ENCODE assay signal across 8 cellular contexts in the genomic region with DNA sequence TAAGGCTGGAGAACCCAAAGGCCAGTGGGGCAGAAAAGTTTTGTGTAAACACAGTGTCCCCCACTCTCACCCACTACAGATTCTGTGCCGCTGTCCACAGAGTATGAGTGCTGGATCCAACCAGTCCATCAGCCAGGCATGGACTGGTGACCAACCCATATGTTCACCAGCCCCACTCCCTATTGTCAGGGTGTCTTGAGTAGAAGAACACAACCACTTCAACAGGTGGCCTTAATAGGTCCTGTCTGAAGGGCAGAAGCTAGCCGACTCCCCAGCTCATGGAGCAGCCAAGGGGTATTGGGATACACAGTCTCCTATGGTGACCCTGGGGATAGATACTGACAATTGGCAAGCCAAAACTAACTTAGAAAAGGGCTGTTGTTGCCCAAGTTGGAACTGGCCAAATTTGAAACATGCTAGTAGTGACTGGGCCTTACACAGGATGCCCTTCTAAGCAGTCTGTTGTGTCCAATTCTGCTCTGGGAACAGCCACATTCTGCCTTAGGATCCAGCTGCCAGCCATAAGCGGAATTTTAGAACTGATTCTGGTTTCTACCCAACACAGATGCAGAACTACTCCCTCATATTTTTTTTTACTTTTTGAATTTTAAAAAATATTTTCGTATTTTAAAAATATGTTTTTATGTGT. TPM values are rescaled to one million over a fixed set of nuclear protein-coding genes. Genes with fewer than 3 reads are reported as not detected.
A peak's percentile ranks its signal among the peaks of the same experiment; 100 is the strongest.
DNase-seq lines count a peak whose midpoint lies in the region; ATAC-seq and TF ChIP-seq lines count a peak whose summit lies in the region.

No MANE protein-coding gene starts in this region.

- H3K9me3 ChIP-seq in GM23248 (ENCODE audit: low read depth) (no peaks in the 10 kb centered on the region), SJSA1 (replicated peaks) (no peaks in the 10 kb centered on the region), gastroesophageal sphincter (no peaks in the 10 kb centered on the region), skeletal muscle tissue (ENCODE audit: control insufficient read depth in 3 of 3, low read length in 3 of 3) (no peaks in the 10 kb centered on the region)

- H3F3A ChIP-seq in GM23248 (ENCODE audit: insufficient read depth) = peaks cover 10% of the 10 kb centered on the region; the same call in 1 of the 2 replicates

- H3K4me3 ChIP-seq in GM23248 (no peak overlapping the region), SJSA1 (no peak overlapping the region), gastroesophageal sphincter (no peak overlapping the region), skeletal muscle tissue (ENCODE audit: low read length in 3 of 3) (no peak overlapping the region)

- H3K27me3 Mint-ChIP-seq in immature natural killer cell (ENCODE audit: low read depth in 3 of 3) = peaks cover 0 to 7% (median 2%) of the 10 kb centered on the region in 3 donors

- peak; percentile 39 for DNase-seq in GM23248
- DNase-seq in SJSA1 (ENCODE audit: low read depth in 1 of 2, low spot score in 2 of 2) = no peak
- DNase-seq in immature natural killer cell = no peak
- DNase-seq in NCI-H1105 treated with DMSO at 0.1 percent for 48 hours (lab: John Stamatoyannopoulos, UW) = no peak

- H3K4me1 ChIP-seq in GM23248 (ENCODE audit: insufficient read depth) (peaks cover 20% of the 10 kb centered on the region), SJSA1 (replicated peaks) (peaks cover 19% of the 10 kb centered on the region), gastroesophageal sphincter (peaks cover 0 to 22% (median 0%) of the 10 kb centered on the region in 3 donors), skeletal muscle tissue (ENCODE audit: control insufficient read depth in 3 of 3, insufficient read depth in 3 of 3, low read length in 3 of 3) (peaks cover 2 to 7% (median 3%) of the 10 kb centered on the region in 3 donors)

- H3K4me3 Mint-ChIP-seq in immature natural killer cell = no peak overlapping the region

- WGBS in GM23248 (ENCODE audit: low coverage in 1 of 2, low lambda C conversion rate in 2 of 2, missing lambda C conversion rate in 2 of 2), 2 experiments = 47 to 48% methylated on average over 4 of the region's 4 CpGs
- 58 to 76% methylated on average over 2 to 3 of the region's 4 CpGs for WGBS in gastroesophageal sphincter (ENCODE audit: low coverage in 1 of 2), 2 donors

- H3K9me2 ChIP-seq in GM23248 (ENCODE audit: insufficient read depth) = no peaks in the 10 kb centered on the region

- no peaks in the 10 kb centered on the region for H4K20me1 ChIP-seq in GM23248 (ENCODE audit: insufficient read depth)

- no peaks in the 10 kb centered on the region for H3K36me3 Mint-ChIP-seq in immature natural killer cell

- peak overlapping the region; percentile 61 for H3K4me2 ChIP-seq in GM23248 (ENCODE audit: unreplicated experiment)

- in situ Hi-C loops in GM23248 (cut with MboI) = no loop called here

- H3K27ac ChIP-seq in GM23248 (no peak overlapping the region), SJSA1 (peak overlapping the region; percentile 57), gastroesophageal sphincter (peak overlapping the region in 3 of 4 donors; percentile 58 to 75 (median 63)), skeletal muscle tissue (ENCODE audit: low read depth, low read length) (peak overlapping the region; percentile 25)

- no peaks in the 10 kb centered on the region for H3K79me2 ChIP-seq in GM23248 (ENCODE audit: insufficient read depth)

- H3K27me3 ChIP-seq in GM23248 (replicated peaks; ENCODE audit: insufficient read depth) = no peaks in the 10 kb centered on the region
- no peaks in the 10 kb centered on the region for H3K27me3 ChIP-seq in SJSA1 (replicated peaks)
- peaks cover 4% of the 10 kb centered on the region for H3K27me3 ChIP-seq in gastroesophageal sphincter
- H3K27me3 ChIP-seq in skeletal muscle tissue (ENCODE audit: control insufficient read depth in 3 of 3, insufficient read depth in 3 of 3, low read length in 3 of 3) = no peaks in the 10 kb centered on the region

- H3K9me3 Mint-ChIP-seq in immature natural killer cell = no peaks in the 10 kb centered on the region

- no peak overlapping the region for H2AFZ ChIP-seq in GM23248

- ATAC-seq in gastroesophageal sphincter (peak; percentile 43), HG02938 (IDR thresholded peaks at IDR 0.05; ENCODE audit: unreplicated experiment) (no peak), HG03354 (IDR thresholded peaks at IDR 0.05; ENCODE audit: poor library complexity, severe bottlenecking, unreplicated experiment) (no peak)

- no peak for TF ChIP-seq EP300 in gastroesophageal sphincter (IDR thresholded peaks at IDR 0.05)

- H3K27ac Mint-ChIP-seq in immature natural killer cell = no peak overlapping the region

- no peaks in the 10 kb centered on the region for H3K36me3 ChIP-seq in GM23248 (ENCODE audit: low read depth)
- H3K36me3 ChIP-seq in SJSA1 = no peaks in the 10 kb centered on the region
- H3K36me3 ChIP-seq in gastroesophageal sphincter = no peaks in the 10 kb centered on the region
- H3K36me3 ChIP-seq in skeletal muscle tissue (ENCODE audit: control insufficient read depth in 3 of 3, insufficient read depth in 3 of 3, low read length in 3 of 3) = no peaks in the 10 kb centered on the region

- H3K9ac ChIP-seq in GM23248 (no peak overlapping the region), skeletal muscle tissue (ENCODE audit: low read depth in 1 of 3, low read length in 3 of 3) (no peak overlapping the region)

- TF ChIP-seq POLR2A in gastroesophageal sphincter (IDR thresholded peaks at IDR 0.05) = no peak

- no peak for TF ChIP-seq CTCF in gastroesophageal sphincter (IDR thresholded peaks at IDR 0.05)

- H3K4me1 Mint-ChIP-seq in immature natural killer cell = no peaks in the 10 kb centered on the region

RNA-seq across cellular contexts. Expression of gene PGM2L1, which starts 19.8 kb away (rescaled TPM):
- 4.6 and 5.2 TPM in 2 replicates for total RNA-seq in GM23248 (2014; rRNA removed; shearing (Covaris generic))
- 4.7 and 5.1 TPM in 2 replicates for polyA plus RNA-seq in GM23248 (2016; fragmentation: Nextera tagmentation; extraction: Ambion mirVana)
- 2.0 and 2.7 TPM in 2 replicates for total RNA-seq in SJSA1 (2014; rRNA removed; shearing (Covaris generic))
- 1 to 10 TPM; 1.2 to 7.8 (median 4.9) TPM for total RNA-seq in gastroesophageal sphincter
- total RNA-seq in skeletal muscle tissue = 5.2 TPM
- polyA plus RNA-seq in immature natural killer cell = 1 to 10 TPM; 2.7 to 4.7 (median 3.0) TPM

RNA-seq across cellular contexts. Expression of gene KCNE3, which starts 49.4 kb away (rescaled TPM):
- total RNA-seq in GM23248 (2014; rRNA removed; shearing (Covaris generic)) = 0.11 TPM in 1 of 2 replicates, not detected in the other
- polyA plus RNA-seq in GM23248 (2016; fragmentation: Nextera tagmentation; extraction: Ambion mirVana) (0.24 and 0.38 TPM in 2 replicates), immature natural killer cell (under 1 TPM in 1 of 3 donors, not detected in 2; 0.54 TPM)
- not detected in 2 replicates for total RNA-seq in SJSA1 (2014; rRNA removed; shearing (Covaris generic))
- total RNA-seq in gastroesophageal sphincter (10 to 100 TPM in 1 of 4 donors, 1 to 10 TPM in 3; 4.2 to 21.9 (median 5.2) TPM), skeletal muscle tissue (4.7 TPM)
